14 cellular contexts compared by ENCODE assay signal in the genomic region with DNA sequence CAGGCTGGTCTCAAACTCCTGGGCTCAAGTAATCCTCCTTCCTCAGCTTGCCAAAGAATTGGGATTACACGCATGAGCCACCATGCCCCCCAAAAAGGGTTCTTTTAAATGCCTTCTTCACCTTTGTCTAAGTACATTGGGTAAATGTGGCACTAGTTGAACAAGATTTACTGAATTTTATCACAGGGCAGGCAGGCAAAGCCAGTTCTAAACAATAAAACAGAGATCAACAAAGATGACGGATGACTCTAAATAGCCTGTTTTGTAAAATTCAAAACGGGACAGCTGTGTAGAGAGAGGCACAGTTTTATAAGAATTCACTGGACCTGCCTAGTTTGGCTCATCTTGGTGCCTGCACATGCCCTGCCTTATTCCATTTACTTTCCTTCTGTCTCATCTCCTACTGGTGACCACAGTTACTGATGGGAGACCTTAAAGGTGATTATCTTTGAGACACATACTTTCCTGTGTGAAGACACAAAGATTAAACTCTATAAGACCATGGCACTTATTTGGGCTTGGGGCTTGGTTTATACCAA.
DNase-seq lines count a peak whose midpoint lies in the region; TF ChIP-seq lines count a peak whose summit lies in the region.
"Had no signal": no experiment of that assay in that cellular context is flagged by ENCODE, and none has a peak within 500 bp of the region (broad histone marks: within the 10 kb centered on the region; RNA-seq: fewer than 3 reads in every experiment).

No MANE protein-coding gene starts in this region.

- in situ Hi-C loops in transverse colon (cut with MboI; ENCODE audit: low pct_ligation_motif_present in 1 of 4, low pct_unique_long_range_greater_than_20kb in 1 of 4, low sequenced_read_pairs in 3 of 4) = no loop called here

- WGBS in endodermal cell (ENCODE audit: insufficient coverage in 1 of 2, insufficient read length in 1 of 2), 2 experiments = 89 to 100% methylated on average over 1 to 3 of the region's 3 CpGs
- 53 to 63% methylated on average over 3 of the region's 3 CpGs for WGBS in transverse colon (ENCODE audit: low coverage in 1 of 2), 2 donors

- H3K27me3 ChIP-seq in endodermal cell (ENCODE audit: control insufficient read depth, insufficient read depth, low read length, poor library complexity, severe bottlenecking) (no peaks in the 10 kb centered on the region), neural progenitor cell (no peaks in the 10 kb centered on the region), transverse colon (no peaks in the 10 kb centered on the region)

- H3K4me3 ChIP-seq in endodermal cell (ENCODE audit: low read length) (no peak overlapping the region), neural progenitor cell (no peak overlapping the region), transverse colon (no peak overlapping the region)

- peaks cover 4% of the 10 kb centered on the region for H3K36me3 ChIP-seq in endodermal cell (ENCODE audit: control insufficient read depth, insufficient read depth, low read length)
- H3K36me3 ChIP-seq in neural progenitor cell = no peaks in the 10 kb centered on the region
- H3K36me3 ChIP-seq in transverse colon = no peaks in the 10 kb centered on the region

- H4K20me1 ChIP-seq in neural progenitor cell (ENCODE audit: low read depth) = no peaks in the 10 kb centered on the region

- H2AFZ ChIP-seq in neural progenitor cell (replicated peaks) = no peak overlapping the region

- H3K27me3 Mint-ChIP-seq in endodermal cell (ENCODE audit: insufficient read depth) (no peaks in the 10 kb centered on the region), neural progenitor cell (ENCODE audit: insufficient read depth, low read depth) (peaks cover 4% of the 10 kb centered on the region)

- H3K79me2 ChIP-seq in neural progenitor cell (ENCODE audit: low read depth) = no peaks in the 10 kb centered on the region

- intact Hi-C loops in transverse colon (cut with DNase I; ENCODE audit: low total_unique reads) = loop anchor here (2.0 to 10.0 kb wide), 2 partner anchors 29 to 67 kb away; no protein-coding TSS in a partner anchor

- H3K4me2 ChIP-seq in neural progenitor cell = no peak overlapping the region

- H3K4me1 ChIP-seq in endodermal cell (ENCODE audit: control insufficient read depth, insufficient read depth, low read length) = peaks cover 14% of the 10 kb centered on the region
- H3K4me1 ChIP-seq in neural progenitor cell = peaks cover 31% of the 10 kb centered on the region
- peaks cover 16 to 39% (median 24%) of the 10 kb centered on the region in 4 donors for H3K4me1 ChIP-seq in transverse colon

- TF ChIP-seq POLR2A in transverse colon (IDR thresholded peaks at IDR 0.05) = no peak

- H3K9ac ChIP-seq in endodermal cell (ENCODE audit: extremely low read depth, low read length, poor library complexity, severe bottlenecking) (no peak overlapping the region), neural progenitor cell (no peak overlapping the region)

- H3K36me3 Mint-ChIP-seq in endodermal cell (ENCODE audit: low read depth) = peaks cover 7% of the 10 kb centered on the region
- H3K36me3 Mint-ChIP-seq in neural progenitor cell = peaks cover 3% of the 10 kb centered on the region

- H3K4me1 Mint-ChIP-seq in endodermal cell (peaks cover 55% of the 10 kb centered on the region), neural progenitor cell (peaks cover 51% of the 10 kb centered on the region)
- H3K4me1 Mint-ChIP-seq: activated CD4-positive, alpha-beta memory T cell treated with anti-CD3 and anti-CD28 coated beads, Interleukin-2, amount 10 ng/mL, durations not matched to agents 7 days and 5 days had no signal

- H3K27ac Mint-ChIP-seq in endodermal cell = peak overlapping the region; percentile 45
- H3K27ac Mint-ChIP-seq in neural progenitor cell = no peak overlapping the region
- H3K27ac Mint-ChIP-seq: activated CD4-positive, alpha-beta memory T cell treated with anti-CD3 and anti-CD28 coated beads, Interleukin-2, amount 10 ng/mL, durations not matched to agents 7 days and 5 days had no signal

- H3K27ac ChIP-seq in endodermal cell (ENCODE audit: low read depth, low read length) (no peak overlapping the region), neural progenitor cell (peak overlapping the region; percentile 21), transverse colon (peak overlapping the region; percentile 82 to 90 (median 86))
- H3K27ac ChIP-seq: 22Rv1, C4-2B had no signal

- H3K9me3 ChIP-seq in endodermal cell (ENCODE audit: control insufficient read depth, low read length) = peaks cover 2% of the 10 kb centered on the region
- no peaks in the 10 kb centered on the region for H3K9me3 ChIP-seq in neural progenitor cell (ENCODE audit: low read depth)
- H3K9me3 ChIP-seq in transverse colon = no peaks in the 10 kb centered on the region

- H3K4me3 Mint-ChIP-seq in endodermal cell (no peak overlapping the region), neural progenitor cell (no peak overlapping the region)
- H3K4me3 Mint-ChIP-seq: activated CD4-positive, alpha-beta memory T cell treated with anti-CD3 and anti-CD28 coated beads, Interleukin-2, amount 10 ng/mL, durations not matched to agents 7 days and 5 days had no signal

- peaks cover 4% of the 10 kb centered on the region for H3F3A ChIP-seq in neural progenitor cell (ENCODE audit: low read depth)

- TF ChIP-seq EP300 in transverse colon (IDR thresholded peaks at IDR 0.05; ENCODE audit: low read depth) = no peak

- TF ChIP-seq CTCF in endodermal cell (conservative IDR thresholded peaks at IDR 0.05) (no peak), neural progenitor cell (IDR thresholded peaks at IDR 0.05) (no peak), transverse colon (IDR thresholded peaks at IDR 0.05) (no peak)

- DNase-seq in NCI-H82 (lab: John Stamatoyannopoulos, UW) (peak; percentile 45), NCI-H82 treated with DMSO at 0.1 percent for 48 hours (lab: John Stamatoyannopoulos, UW; ENCODE audit: unreplicated experiment) (no peak), endodermal cell (peak; percentile 28), neural progenitor cell (ENCODE audit: low spot score) (no peak), transverse colon (no peak), kidney tubule cell (ENCODE audit: low spot score) (no peak), NCI-H748 (lab: John Stamatoyannopoulos, UW; ENCODE audit: unreplicated experiment) (no peak), NCI-H526 treated with DMSO at 0.1 percent for 48 hours (lab: John Stamatoyannopoulos, UW) (no peak)
- DNase-seq: activated CD4-positive, alpha-beta memory T cell treated with anti-CD3 and anti-CD28 coated beads, Interleukin-2, amount 10 ng/mL, durations not matched to agents 7 days and 5 days; NCI-H1930; NCI-H774; T1000 had no signal

- H3K9me3 Mint-ChIP-seq in endodermal cell (peaks cover 9% of the 10 kb centered on the region), neural progenitor cell (peaks cover 2% of the 10 kb centered on the region)
- H3K9me3 Mint-ChIP-seq: activated CD4-positive, alpha-beta memory T cell treated with anti-CD3 and anti-CD28 coated beads, Interleukin-2, amount 10 ng/mL, durations not matched to agents 7 days and 5 days had no signal

Comparison
In these comparisons a context has a peak if more than half of its experiments do, and no peak if none do; other contexts are left out.
1. DNase-seq: peak in NCI-H82 (single experiment) and endodermal cell (single experiment); none in NCI-H82 treated with DMSO at 0.1 percent for 48 hours (single experiment), neural progenitor cell (single experiment), transverse colon (single experiment), kidney tubule cell (single experiment), NCI-H748 (single experiment) and NCI-H526 treated with DMSO at 0.1 percent for 48 hours (single experiment).